Comparison of ENCODE assay signal across 9 cellular contexts in the genomic region with DNA sequence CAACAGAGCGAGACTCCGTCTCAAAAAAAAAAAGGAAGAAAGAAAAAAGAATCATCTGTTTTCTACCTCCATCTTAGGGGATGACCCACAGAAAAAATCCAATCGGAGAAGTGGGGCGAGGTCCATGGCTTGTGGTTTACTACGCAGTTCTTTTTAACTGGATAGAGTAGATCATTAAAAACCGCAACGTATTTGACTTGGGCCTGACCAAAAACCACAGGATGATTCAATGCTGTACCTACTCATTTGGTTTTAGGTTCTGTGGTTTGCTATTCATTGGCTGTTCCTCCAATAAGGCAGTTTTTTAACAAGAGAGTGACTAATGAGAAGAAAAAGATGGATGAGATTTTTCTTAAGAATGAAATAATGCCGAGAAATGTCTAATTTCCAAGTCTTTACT.
DNase-seq lines count a peak whose midpoint lies in the region; ATAC-seq and TF ChIP-seq lines count a peak whose summit lies in the region.
"Had no signal": no experiment of that assay in that cellular context is flagged by ENCODE, and none has a peak within 500 bp of the region (broad histone marks: within the 10 kb centered on the region; RNA-seq: fewer than 3 reads in every experiment).

No MANE protein-coding gene starts in this region.

- H3K27me3 ChIP-seq in GM06990 (replicated peaks; ENCODE audit: control insufficient read depth, insufficient read depth, low read length) (no peaks in the 10 kb centered on the region; the same call in none of the 2 replicates), suprapubic skin (no peaks in the 10 kb centered on the region), testis (no peaks in the 10 kb centered on the region)

- H3K36me3 ChIP-seq in GM06990 (ENCODE audit: control insufficient read depth, insufficient read depth, low read length) = no peaks in the 10 kb centered on the region
- H3K36me3 ChIP-seq in suprapubic skin = no peaks in the 10 kb centered on the region
- no peaks in the 10 kb centered on the region for H3K36me3 ChIP-seq in testis (ENCODE audit: low read depth, missing control alignments)

- WGBS in suprapubic skin = 77% methylated on average over 8 of the region's 8 CpGs
- 60 to 69% methylated on average over 8 of the region's 8 CpGs for WGBS in testis, 2 donors

- H3K4me1 ChIP-seq in suprapubic skin (no peaks in the 10 kb centered on the region), testis (no peaks in the 10 kb centered on the region)

- no peak overlapping the region for H3K4me3 ChIP-seq in GM06990 (replicated peaks; ENCODE audit: low read depth, low read length)
- H3K4me3 ChIP-seq in suprapubic skin = no peak overlapping the region
- H3K4me3 ChIP-seq in testis = no peak overlapping the region
- H3K4me3 ChIP-seq: lung had no signal

- no peak overlapping the region for H3K27ac ChIP-seq in suprapubic skin
- no peak overlapping the region for H3K27ac ChIP-seq in testis

- intact Hi-C loops in testis (cut with DNase I; ENCODE audit: low total_unique reads) = no loop called here

- TF ChIP-seq CTCF in GM06990 (IDR thresholded peaks at IDR 0.05; ENCODE audit: insufficient read depth, low read length, poor library complexity, severe bottlenecking) = no peak
- TF ChIP-seq CTCF in GM20000 (IDR thresholded peaks at IDR 0.05; ENCODE audit: extremely low read depth, missing control alignments) = no peak
- TF ChIP-seq CTCF in suprapubic skin (IDR thresholded peaks at IDR 0.05) = no peak
- no peak for TF ChIP-seq CTCF in testis (IDR thresholded peaks at IDR 0.05)

- TF ChIP-seq POLR2A in suprapubic skin (IDR thresholded peaks at IDR 0.05) (no peak), testis (IDR thresholded peaks at IDR 0.05) (no peak)

- H3K9me3 ChIP-seq in suprapubic skin = no peaks in the 10 kb centered on the region
- H3K9me3 ChIP-seq in testis = no peaks in the 10 kb centered on the region

- ATAC-seq in HG03457 (IDR thresholded peaks at IDR 0.05; ENCODE audit: unreplicated experiment) = peak; percentile 91

- DNase-seq in GM06990 (ENCODE audit: extremely low read depth, insufficient read length) (peak; percentile 22), GM20000 (ENCODE audit: low spot score) (peak; percentile 19), amniotic epithelial cell (ENCODE audit: low read depth) (peak; percentile 11), NCI-H1930 (lab: John Stamatoyannopoulos, UW) (no peak), suprapubic skin (ENCODE audit: low spot score in 2 of 2) (no peak), GF-D8 (lab: John Stamatoyannopoulos, UW) (no peak), testis (no peak)

- no peak for TF ChIP-seq EP300 in suprapubic skin (IDR thresholded peaks at IDR 0.05)

Comparison
In these comparisons a context has a peak if more than half of its experiments do, and no peak if none do; other contexts are left out.
1. DNase-seq: peak in GM06990 (single experiment), GM20000 (single experiment) and amniotic epithelial cell (single experiment); none in NCI-H1930 (0 of 2), suprapubic skin (0 of 2), GF-D8 (single experiment) and testis (single experiment).